8 cellular contexts compared by ENCODE assay signal in genomic region chr3:158801200-158801599, GRCh38. TPM values are rescaled to one million over a fixed set of nuclear protein-coding genes. Genes with fewer than 3 reads are reported as not detected.
DNase-seq lines count a peak whose midpoint lies in the region; ATAC-seq and TF ChIP-seq lines count a peak whose summit lies in the region.

No MANE protein-coding gene starts in this region.

- H3K4me1 ChIP-seq in hepatocyte (ENCODE audit: insufficient read depth): peaks cover 13% of the 10 kb centered on the region

- no peaks in the 10 kb centered on the region for H3K36me3 ChIP-seq in hepatocyte (replicated peaks; ENCODE audit: insufficient read depth, low read depth)

- intact Hi-C loops in sciatic nerve (cut with DNase I): no loop called here

- H3K4me1 Mint-ChIP-seq in activated T-cell treated with anti-CD3 and anti-CD28 coated beads, Interleukin-2, amount 50 U/mL, for 24 hours (ENCODE audit: low read depth): peaks cover 37% of the 10 kb centered on the region
- peaks cover 16% of the 10 kb centered on the region for H3K4me1 Mint-ChIP-seq in activated naive CD8-positive, alpha-beta T cell treated with anti-CD3 and anti-CD28 coated beads, Interleukin-2, amount 10 ng/mL, durations not matched to agents 7 days and 5 days

- no peak for ATAC-seq in activated naive CD8-positive, alpha-beta T cell treated with anti-CD3 and anti-CD28 coated beads, Interleukin-2, amount 10 ng/mL, durations not matched to agents 7 days and 5 days (ENCODE audit: low read depth)
- peak; percentile 7 for ATAC-seq in sciatic nerve

- TF ChIP-seq CTCF in hepatocyte (IDR thresholded peaks at IDR 0.05; ENCODE audit: poor library complexity): no peak

- peak; percentile 32 for DNase-seq in activated T-cell treated with anti-CD3 and anti-CD28 coated beads, Interleukin-2, amount 50 U/mL, for 24 hours
- DNase-seq in activated T-cell treated with anti-CD3 and anti-CD28 coated beads, Interleukin-2, amount 50 U/mL, for 1 hour: no peak
- DNase-seq in activated naive CD8-positive, alpha-beta T cell treated with anti-CD3 and anti-CD28 coated beads, Interleukin-2, amount 10 ng/mL, durations not matched to agents 7 days and 5 days: no peak
- DNase-seq in hepatocyte (ENCODE audit: low spot score) (peak; percentile 28), sciatic nerve (ENCODE audit: low spot score) (no peak), COR-L47 (lab: John Stamatoyannopoulos, UW) (no peak), cortex of kidney (lab: John Stamatoyannopoulos, UW) (no peak)
- no peak for DNase-seq in stimulated activated CD4-positive, alpha-beta T cell treated with anti-CD3 and anti-CD28 coated beads, Interleukin-4, amount 100 ng/mL, for 24 hours

- H3K9me3 Mint-ChIP-seq in activated T-cell treated with anti-CD3 and anti-CD28 coated beads, Interleukin-2, amount 50 U/mL, for 24 hours: no peaks in the 10 kb centered on the region
- H3K9me3 Mint-ChIP-seq in activated naive CD8-positive, alpha-beta T cell treated with anti-CD3 and anti-CD28 coated beads, Interleukin-2, amount 10 ng/mL, durations not matched to agents 7 days and 5 days: no peaks in the 10 kb centered on the region

- peak overlapping the region; percentile 92 for H3K27ac ChIP-seq in hepatocyte

- peak overlapping the region; percentile 86 for H3K4me2 ChIP-seq in hepatocyte

- 16% methylated on average over 11 of the region's 11 CpGs for WGBS in hepatocyte (ENCODE audit: low lambda C conversion rate, missing lambda C conversion rate)

- no peaks in the 10 kb centered on the region for H3K27me3 Mint-ChIP-seq in activated T-cell treated with anti-CD3 and anti-CD28 coated beads, Interleukin-2, amount 50 U/mL, for 24 hours
- H3K27me3 Mint-ChIP-seq in activated naive CD8-positive, alpha-beta T cell treated with anti-CD3 and anti-CD28 coated beads, Interleukin-2, amount 10 ng/mL, durations not matched to agents 7 days and 5 days: peaks cover 21% of the 10 kb centered on the region

- peaks cover 25% of the 10 kb centered on the region for H3K79me2 ChIP-seq in hepatocyte

- peak overlapping the region; percentile 92 for H3K27ac Mint-ChIP-seq in activated T-cell treated with anti-CD3 and anti-CD28 coated beads, Interleukin-2, amount 50 U/mL, for 24 hours
- peak overlapping the region; percentile 83 for H3K27ac Mint-ChIP-seq in activated naive CD8-positive, alpha-beta T cell treated with anti-CD3 and anti-CD28 coated beads, Interleukin-2, amount 10 ng/mL, durations not matched to agents 7 days and 5 days

- H3K9me2 ChIP-seq in hepatocyte (replicated peaks; ENCODE audit: insufficient read depth): no peaks in the 10 kb centered on the region

- no peaks in the 10 kb centered on the region for H3K9me3 ChIP-seq in hepatocyte (ENCODE audit: low read depth)

- POLR2A ChIA-PET in activated naive CD8-positive, alpha-beta T cell treated with anti-CD3 and anti-CD28 coated beads, Interleukin-2, amount 10 ng/mL, durations not matched to agents 7 days and 5 days (lab: Charles Lee): interaction anchor here (1.0 to 1.6 kb wide), 3 partner anchors 9 to 1648 kb away, joined by 6 to 8 read pairs (median 7); partner anchors contain the start of genes GFM1 and TRIM59

- no peaks in the 10 kb centered on the region for H4K20me1 ChIP-seq in hepatocyte (ENCODE audit: insufficient read depth, poor library complexity, severe bottlenecking)

- H3K36me3 Mint-ChIP-seq in activated T-cell treated with anti-CD3 and anti-CD28 coated beads, Interleukin-2, amount 50 U/mL, for 24 hours (ENCODE audit: low read depth): peaks cover 23% of the 10 kb centered on the region
- no peaks in the 10 kb centered on the region for H3K36me3 Mint-ChIP-seq in activated naive CD8-positive, alpha-beta T cell treated with anti-CD3 and anti-CD28 coated beads, Interleukin-2, amount 10 ng/mL, durations not matched to agents 7 days and 5 days

- peak overlapping the region; percentile 94 for H2AFZ ChIP-seq in hepatocyte

- H3K4me3 ChIP-seq in hepatocyte: peak overlapping the region; percentile 48

- peak overlapping the region; percentile 88 for H3K4me3 Mint-ChIP-seq in activated T-cell treated with anti-CD3 and anti-CD28 coated beads, Interleukin-2, amount 50 U/mL, for 24 hours
- H3K4me3 Mint-ChIP-seq in activated naive CD8-positive, alpha-beta T cell treated with anti-CD3 and anti-CD28 coated beads, Interleukin-2, amount 10 ng/mL, durations not matched to agents 7 days and 5 days: peak overlapping the region; percentile 90

- peaks cover 8% of the 10 kb centered on the region for H3K27me3 ChIP-seq in hepatocyte

RNA-seq across cellular contexts. Expression of gene MFSD1, which starts 0.7 kb away (rescaled TPM):
- total RNA-seq in activated naive CD8-positive, alpha-beta T cell treated with anti-CD3 and anti-CD28 coated beads, Interleukin-2, amount 10 ng/mL, durations not matched to agents 7 days and 5 days: 10 to 100 TPM; 26.2 TPM
- 74.9 and 76.7 TPM in 2 replicates for total RNA-seq in hepatocyte
- polyA plus RNA-seq in hepatocyte: 57.8 and 58.6 TPM in 2 replicates
- total RNA-seq in sciatic nerve: 54.6 TPM

Comparison
In these comparisons a context has a peak if more than half of its experiments do, and no peak if none do; other contexts are left out.
1. DNase-seq: peak in activated T-cell treated with anti-CD3 and anti-CD28 coated beads, Interleukin-2, amount 50 U/mL, for 24 hours (single experiment) and hepatocyte (single experiment); none in activated T-cell treated with anti-CD3 and anti-CD28 coated beads, Interleukin-2, amount 50 U/mL, for 1 hour (single experiment), activated naive CD8-positive, alpha-beta T cell treated with anti-CD3 and anti-CD28 coated beads, Interleukin-2, amount 10 ng/mL, durations not matched to agents 7 days and 5 days (single experiment), sciatic nerve (single experiment), COR-L47 (single experiment), stimulated activated CD4-positive, alpha-beta T cell treated with anti-CD3 and anti-CD28 coated beads, Interleukin-4, amount 100 ng/mL, for 24 hours (single experiment) and cortex of kidney (single experiment).